20 cellular contexts compared by ENCODE assay signal in the genomic region with DNA sequence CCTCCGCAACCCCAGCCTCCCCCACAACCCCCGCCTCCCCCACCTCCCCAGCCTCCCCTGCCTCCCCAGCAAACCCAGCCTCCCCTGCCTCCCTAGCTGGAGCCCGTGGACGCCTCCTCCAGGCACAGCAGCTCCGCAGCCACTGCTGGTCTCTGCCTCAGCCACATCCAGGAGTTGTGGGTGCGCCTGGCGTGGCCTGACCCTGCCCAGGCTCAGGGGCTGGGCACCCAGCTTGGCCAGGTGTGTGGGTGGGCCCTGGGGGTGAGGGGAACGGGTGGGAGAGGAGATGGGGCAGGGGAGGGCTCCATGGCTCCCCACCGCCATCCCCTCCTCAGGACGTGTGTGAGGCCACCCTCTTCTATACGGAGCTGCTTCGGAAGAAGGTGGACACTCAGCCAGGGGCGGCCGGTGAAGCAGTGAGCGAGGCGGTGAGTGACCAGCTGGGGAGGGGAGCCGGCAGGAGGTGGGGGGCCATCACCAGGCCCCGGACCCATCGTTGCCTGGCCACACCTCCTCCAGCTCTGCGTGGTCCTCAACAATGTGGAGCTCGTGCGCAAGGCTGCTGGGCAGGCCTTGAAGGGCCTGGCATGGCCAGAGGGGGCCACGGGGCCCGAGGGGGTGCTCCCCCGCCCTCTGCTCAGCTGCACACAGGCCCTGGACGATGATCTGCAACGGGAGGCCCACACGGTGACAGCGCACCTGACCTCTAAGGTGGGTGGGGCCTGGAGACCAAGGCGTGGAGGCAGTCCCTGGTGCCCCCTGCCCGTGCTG.
"Had no signal": no experiment of that assay in that cellular context is flagged by ENCODE, and none has a peak within 500 bp of the region (broad histone marks: within the 10 kb centered on the region; RNA-seq: fewer than 3 reads in every experiment).

No MANE protein-coding gene starts in this region.

- DNase-seq: cortex of kidney; dorsolateral prefrontal cortex; effector CD4-positive, alpha-beta T cell; heart left ventricle; kidney; natural killer cell; stimulated activated CD4-positive, alpha-beta T cell treated with anti-CD3 and anti-CD28 coated beads, Interleukin-12 subunit alpha, Interleukin-12 subunit beta, amount 100 ng/mL, for 4 hours; stimulated activated CD4-positive, alpha-beta T cell treated with anti-CD3 and anti-CD28 coated beads, Interleukin-2, amount 100 ng/mL, for 24 hours; stimulated activated CD4-positive, alpha-beta T cell treated with anti-CD3 and anti-CD28 coated beads, Interleukin-4, amount 100 ng/mL, for 4 hours; transverse colon had no signal

- FAIRE-seq: frontal cortex, kidney had no signal

- H3K79me2 ChIP-seq: parathyroid adenoma had no signal

- ATAC-seq: heart left ventricle; left lobe of liver; natural killer cell; sciatic nerve; stimulated activated memory B cell treated with anti-CD40 and anti-IgM and Interleukin-4, amounts not matched to agents 10 μg/mL and 1 μg/mL and 100 μg/mL, for 72 hours had no signal

- H3K4me2 ChIP-seq: hepatocyte, smooth muscle cell had no signal

- H3K9ac ChIP-seq: parathyroid adenoma had no signal

- H3K9me3 ChIP-seq: heart left ventricle, neutrophil, transverse colon, vagina had no signal

- H2AFZ ChIP-seq: hepatocyte, parathyroid adenoma had no signal

- H3K36me3 ChIP-seq: transverse colon had no signal

- H3K27me3 ChIP-seq: dorsolateral prefrontal cortex, heart left ventricle, hepatocyte, transverse colon, vagina had no signal

- H3K4me3 ChIP-seq: dorsolateral prefrontal cortex, heart left ventricle, hepatocyte, lung, smooth muscle cell, transverse colon, vagina had no signal

- H3K27ac ChIP-seq: dorsolateral prefrontal cortex, heart left ventricle, hepatocyte, neutrophil, parathyroid adenoma, transverse colon, vagina had no signal
